In genomic region chr13:48591889-48592725, GRCh38 we compare ENCODE assay signal across 20 cellular contexts. TPM values are rescaled to one million over a fixed set of nuclear protein-coding genes. Genes with fewer than 3 reads are reported as not detected.
DNase-seq lines count a peak whose midpoint lies in the region; ATAC-seq, FAIRE-seq and TF ChIP-seq lines count a peak whose summit lies in the region.
"Had no signal": no experiment of that assay in that cellular context is flagged by ENCODE, and none has a peak within 500 bp of the region (broad histone marks: within the 10 kb centered on the region; RNA-seq: fewer than 3 reads in every experiment).

No MANE protein-coding gene starts in this region.

- intact Hi-C loops in HepG2 (cut with micrococcal nuclease; ENCODE audit: unreplicated experiment) (no loop called here), right lobe of liver (cut with DNase I) (loop anchor here in 1 of 2 donors (10.0 kb wide), 1 partner anchor 173 kb away; no protein-coding TSS in a partner anchor), uterus (cut with DNase I; ENCODE audit: low total_unique reads) (no loop called here)

- no peak overlapping the region for H4K8ac ChIP-seq in H1 (ENCODE audit: extremely low read depth, insufficient read depth, low read length)

- no TSS peak for BruUV-seq in HepG2 (replicated peaks; lab: Mats Ljungman, UMichigan)

- no peaks in the 10 kb centered on the region for H3K79me1 ChIP-seq in H1 (ENCODE audit: low read depth, low read length)

- no peak overlapping the region for H2AK5ac ChIP-seq in H1 (ENCODE audit: low read depth, low read length)

- no peak for TF ChIP-seq RAD21 in HepG2 (CRISPR knock-in tag; IDR thresholded peaks at IDR 0.05)
- no peak for TF ChIP-seq RAD21 in H1 (IDR thresholded peaks at IDR 0.05 in 1 of 2, conservative IDR thresholded peaks at IDR 0.05 in 1 of 2; ENCODE audit: low read depth in 2 of 2, low read length in 2 of 2)

- peak overlapping the region; percentile 58; the same call in 1 of the 2 replicates for H2BK5ac ChIP-seq in H1 (ENCODE audit: low read depth, low read length)

- in situ Hi-C loops in HepG2 (cut with HindIII; ENCODE audit: extremely low pct_ligation_motif_present, low pct_unique_long_range_greater_than_20kb): loop anchor here (5.0 to 25.0 kb wide), 2 partner anchors 175 to 480 kb away; no protein-coding TSS in a partner anchor

- FAIRE-seq in HepG2 (lab: Jason Lieb, UNC) (no peak), H1 (lab: Jason Lieb, UNC) (no peak)
- FAIRE-seq: HTR-8/SVneo had no signal

- 38% methylated on average over 4 of the region's 4 CpGs for WGBS in HepG2 (ENCODE audit: low lambda C conversion rate)
- WGBS in right lobe of liver (ENCODE audit: insufficient coverage, low coverage, low lambda C conversion rate, missing lambda C conversion rate): 70% methylated on average over 4 of the region's 4 CpGs
- WGBS in H1 (ENCODE audit: extremely low coverage in 1 of 2, insufficient coverage in 1 of 2, insufficient read length in 1 of 2, insufficient replicate concordance in 2 of 2, low coverage in 1 of 2, low lambda C conversion rate in 2 of 2, missing lambda C conversion rate in 1 of 2), 2 experiments: 71% methylated on average over 4 of the region's 4 CpGs; no CpG with 5 or more reads in 1 of the 2 experiments

- H2BK20ac ChIP-seq in H1 (ENCODE audit: low read length): no peak overlapping the region

- H3K79me2 ChIP-seq in HepG2 (ENCODE audit: insufficient read depth, low read length) (no peaks in the 10 kb centered on the region), H1 (ENCODE audit: control insufficient read depth in 1 of 2, insufficient read depth in 2 of 2, low read length in 2 of 2) (no peaks in the 10 kb centered on the region)

- H2AFZ ChIP-seq in HepG2 (ENCODE audit: low read length) (peak overlapping the region; percentile 57), H1 (ENCODE audit: low read length) (no peak overlapping the region)

- peak overlapping the region; percentile 21; the same call in 1 of the 2 replicates for H3K4me2 ChIP-seq in HepG2 (ENCODE audit: low read depth, low read length)
- peak overlapping the region in 1 of 2 experiments; percentile 20; a peak in 1 of 4 replicates for H3K4me2 ChIP-seq in H1 (ENCODE audit: insufficient read depth in 1 of 2, low read depth in 2 of 2, low read length in 2 of 2)
- H3K4me2 ChIP-seq: KMS-11, SK-N-SH had no signal

- H4K20me1 ChIP-seq in HepG2 (ENCODE audit: insufficient read depth, low read length) (no peaks in the 10 kb centered on the region), H1 (replicated peaks in 1 of 2; ENCODE audit: control insufficient read depth in 1 of 2, insufficient read depth in 2 of 2, low read length in 2 of 2) (no peaks in the 10 kb centered on the region)

- H3K23me2 ChIP-seq in H1 (ENCODE audit: low read depth, low read length): no peaks in the 10 kb centered on the region

- H3K9ac ChIP-seq in HepG2 (ENCODE audit: insufficient read depth, low read depth, low read length) (peak overlapping the region; percentile 15; the same call in 1 of the 2 replicates), H1 (replicated peaks in 1 of 4; ENCODE audit: extremely low read depth in 1 of 4, low read depth in 3 of 4, low read length in 3 of 4) (no peak overlapping the region)
- H3K9ac ChIP-seq: KMS-11, SK-N-SH had no signal

- peak overlapping the region; percentile 12 for H4K91ac ChIP-seq in H1 (replicated peaks; ENCODE audit: insufficient read length, low read length)

- no peak for TF ChIP-seq EP300 in HepG2 (IDR thresholded peaks at IDR 0.05; ENCODE audit: low read depth in 2 of 2, low read length in 2 of 2)
- no peak for TF ChIP-seq EP300 in HepG2 (CRISPR knock-in tag; IDR thresholded peaks at IDR 0.05; ENCODE audit: borderline replicate concordance)
- TF ChIP-seq EP300 in H1 (IDR thresholded peaks at IDR 0.05; ENCODE audit: borderline replicate concordance in 1 of 2, low read depth in 2 of 2, low read length in 2 of 2): no peak

- no peaks in the 10 kb centered on the region for H3K36me3 ChIP-seq in HepG2 (replicated peaks in 1 of 2; ENCODE audit: control insufficient read depth in 1 of 2, insufficient read depth in 2 of 2, low read length in 2 of 2)
- H3K36me3 ChIP-seq in right lobe of liver: no peaks in the 10 kb centered on the region
- H3K36me3 ChIP-seq in H1 (ENCODE audit: control insufficient read depth in 2 of 4, insufficient read depth in 4 of 4, low read length in 3 of 4): no peaks in the 10 kb centered on the region
- H3K36me3 ChIP-seq in muscle layer of duodenum (ENCODE audit: control insufficient read depth in 1 of 2, insufficient read depth in 2 of 2, low read length in 2 of 2): no peaks in the 10 kb centered on the region
- H3K36me3 ChIP-seq in uterus: no peaks in the 10 kb centered on the region
- H3K36me3 ChIP-seq: MG63 had no signal

- H3K18ac ChIP-seq in H1 (ENCODE audit: extremely low read depth, low read length): no peak overlapping the region

- POLR2A ChIA-PET in HepG2 (lab: Yijun Ruan, JAX) (no interaction called here), H1 (lab: Charles Lee; ENCODE audit: partially characterized antibody) (interaction anchor here (1.2 kb wide), 1 partner anchor 8 kb away, joined by 3 read pairs; no protein-coding TSS in a partner anchor)

- H2BK12ac ChIP-seq in H1 (ENCODE audit: low read depth, low read length): 0 out of 2 replicates have a peak overlapping the region, but pooled peaks have one; percentile 60

- no peak overlapping the region for H2BK120ac ChIP-seq in H1 (replicated peaks; ENCODE audit: low read depth, low read length)

- TF ChIP-seq POLR2A in HepG2 (IDR thresholded peaks at IDR 0.05; ENCODE audit: insufficient read depth in 1 of 2, low read depth in 2 of 2, low read length in 2 of 2): no peak
- TF ChIP-seq POLR2A in right lobe of liver (IDR thresholded peaks at IDR 0.05): no peak
- no peak for TF ChIP-seq POLR2A in H1 (IDR thresholded peaks at IDR 0.05; ENCODE audit: control extremely low read depth in 1 of 2, low read depth in 2 of 2, low read length in 2 of 2)
- TF ChIP-seq POLR2A in uterus (IDR thresholded peaks at IDR 0.05): no peak

- H3K27me3 ChIP-seq in HepG2 (ENCODE audit: control insufficient read depth in 1 of 2, insufficient read depth in 2 of 2, low read length in 2 of 2): no peaks in the 10 kb centered on the region
- H3K27me3 ChIP-seq in right lobe of liver: no peaks in the 10 kb centered on the region
- no peaks in the 10 kb centered on the region for H3K27me3 ChIP-seq in H1 (replicated peaks in 1 of 4; ENCODE audit: control insufficient read depth in 3 of 4, extremely low read depth in 1 of 4, insufficient read depth in 3 of 4, low read length in 3 of 4)
- H3K27me3 ChIP-seq in muscle layer of duodenum (ENCODE audit: low read depth, low read length): no peaks in the 10 kb centered on the region
- no peaks in the 10 kb centered on the region for H3K27me3 ChIP-seq in uterus
- H3K27me3 ChIP-seq: MG63 had no signal

- no peak overlapping the region for H4K5ac ChIP-seq in H1 (ENCODE audit: insufficient read length, low read depth, low read length)

- H2BK15ac ChIP-seq in H1 (ENCODE audit: low read length): no peak overlapping the region

- H3K14ac ChIP-seq in H1 (ENCODE audit: insufficient read length): no peak overlapping the region

- ATAC-seq in HepG2 (peak; percentile 18; the same call in 2 of the 3 replicates), right lobe of liver (no peak)
- ATAC-seq: Panc1, Right ventricle myocardium inferior had no signal

- H3K4ac ChIP-seq in H1 (replicated peaks; ENCODE audit: insufficient read length, low read depth, low read length): no peak overlapping the region

- no peak for DNase-seq in HepG2 (ENCODE audit: low spot score)
- no peak for DNase-seq in right lobe of liver
- DNase-seq in H1 (ENCODE audit: low read depth in 1 of 2, low spot score in 2 of 2): no peak
- DNase-seq in NCI-H774 (lab: John Stamatoyannopoulos, UW): no peak
- no peak for DNase-seq in DMS79 (lab: John Stamatoyannopoulos, UW)
- DNase-seq in uterus: no peak
- no peak for DNase-seq in NCI-H1417 treated with DMSO at 0.1 percent for 48 hours (lab: John Stamatoyannopoulos, UW)
- DNase-seq: 8988T, C1 segment of cervical spinal cord, MG63, NCI-H1105, NCI-H187, NCI-H446 treated with DMSO at 0.1 percent for 48 hours, NCI-H748 treated with DMSO at 0.1 percent for 48 hours, SK-N-SH had no signal

- H3K4me1 ChIP-seq in HepG2 (ENCODE audit: insufficient read depth, low read length) (peaks cover 78% of the 10 kb centered on the region), right lobe of liver (no peaks in the 10 kb centered on the region), H1 (replicated peaks in 1 of 4; ENCODE audit: control insufficient read depth in 3 of 4, insufficient read depth in 4 of 4, low read length in 3 of 4) (peaks cover 8 to 25% (median 18%) of the 10 kb centered on the region in 4 experiments), muscle layer of duodenum (ENCODE audit: control insufficient read depth in 1 of 2, insufficient read depth in 2 of 2, low read length in 2 of 2) (peaks cover 0 to 4% of the 10 kb centered on the region in 2 donors), uterus (no peaks in the 10 kb centered on the region)

- H3K4me3 ChIP-seq in HepG2 (replicated peaks in 1 of 3; ENCODE audit: insufficient read depth in 1 of 3, low read depth in 2 of 3, low read length in 3 of 3): no peak overlapping the region
- H3K4me3 ChIP-seq in right lobe of liver: no peak overlapping the region
- peak overlapping the region in 1 of 4 experiments; percentile 17; a peak in 1 of 8 replicates for H3K4me3 ChIP-seq in H1 (ENCODE audit: extremely low read depth in 1 of 4, insufficient read depth in 2 of 4, low read depth in 3 of 4, low read length in 4 of 4)
- H3K4me3 ChIP-seq in muscle layer of duodenum (ENCODE audit: low read depth in 1 of 2, low read length in 2 of 2): no peak overlapping the region
- no peak overlapping the region for H3K4me3 ChIP-seq in uterus
- H3K4me3 ChIP-seq: MG63 had no signal

- TF ChIP-seq CTCF in HepG2 (CRISPR knock-in tag; IDR thresholded peaks at IDR 0.05) (no peak), right lobe of liver (IDR thresholded peaks at IDR 0.05) (no peak), H1 (IDR thresholded peaks at IDR 0.05; ENCODE audit: control extremely low read depth in 1 of 3, insufficient read depth in 1 of 3, low read depth in 1 of 3, low read length in 3 of 3) (no peak), uterus (IDR thresholded peaks at IDR 0.05) (no peak)

- CTCF ChIA-PET in HepG2 (lab: Yijun Ruan, JAX; ENCODE audit: low intra/inter-chr PET ratio, low total read pairs): no interaction called here
- CTCF ChIA-PET in H1 (lab: Charles Lee; ENCODE audit: partially characterized antibody): interaction anchor here (0.5 to 4.7 kb wide), 6 partner anchors 9 to 521 kb away, joined by 3 to 68 read pairs (median 3); no protein-coding TSS in a partner anchor

- H3K23ac ChIP-seq in H1 (ENCODE audit: insufficient read length): no peak overlapping the region

- no peak overlapping the region for H3K56ac ChIP-seq in H1 (replicated peaks; ENCODE audit: insufficient read length, low read depth, low read length)

- H3K9me3 ChIP-seq in HepG2 (ENCODE audit: low read length) (peaks cover 10% of the 10 kb centered on the region), right lobe of liver (no peaks in the 10 kb centered on the region), H1 (ENCODE audit: insufficient read depth in 2 of 2, low read depth in 1 of 2, low read length in 1 of 2) (0 out of 4 replicates have a peak, but pooled peaks cover 0 to 6% of the 10 kb centered on the region in 2 experiments), muscle layer of duodenum (ENCODE audit: control insufficient read depth in 1 of 2, low read length in 2 of 2) (no peaks in the 10 kb centered on the region), uterus (no peaks in the 10 kb centered on the region)
- H3K9me3 ChIP-seq: MG63, SK-N-SH had no signal

- H3K27ac ChIP-seq in HepG2 (ENCODE audit: extremely low read length, insufficient read depth, low read length) (peak overlapping the region; percentile 59), right lobe of liver (no peak overlapping the region), H1 (ENCODE audit: low read depth, low read length) (no peak overlapping the region), muscle layer of duodenum (ENCODE audit: low read length) (peak overlapping the region; percentile 3), uterus (no peak overlapping the region)
- H3K27ac ChIP-seq: KMS-11 had no signal

RNA-seq across cellular contexts. Expression of gene RCBTB2, which starts 59.2 kb away (rescaled TPM):
- total RNA-seq in HepG2 (2016; rRNA removed; fragmentation: Illumina TruSeq; extraction: Trizol) (1.9 and 3.0 TPM in 2 replicates), right lobe of liver (1 to 10 TPM; 2.6 to 7.5 (median 4.8) TPM), uterus (10 to 100 TPM in 2 of 4 donors, 1 to 10 TPM in 2; 2.6 to 72.0 (median 9.5) TPM)
- 0.26 and 0.40 TPM in 2 replicates for total RNA-seq in HepG2 (2016; cell fraction: cytosol; rRNA removed; fragmentation: Illumina TruSeq; extraction: Trizol; ENCODE audit: low read depth)
- 2.2 and 2.8 TPM in 2 replicates for total RNA-seq in HepG2 (2016; cell fraction: insoluble cytoplasmic fraction; rRNA removed; fragmentation: Illumina TruSeq; extraction: Trizol)
- 0.86 and 1.1 TPM in 2 replicates for total RNA-seq in HepG2 (2016; cell fraction: membrane; rRNA removed; fragmentation: Illumina TruSeq; extraction: Trizol)
- total RNA-seq in HepG2 (2016; cell fraction: nucleus; rRNA removed; fragmentation: Illumina TruSeq; extraction: Trizol): 2.0 and 4.1 TPM in 2 replicates
- polyA plus RNA-seq in HepG2 (2011; rRNA removed) (1.8 and 2.7 TPM in 2 replicates), H1 (2011; rRNA removed) (4.5 and 5.2 TPM in 2 replicates)
- 1.3 and 1.6 TPM in 2 replicates for polyA plus RNA-seq in HepG2 (2011; cell fraction: cytosol; rRNA removed)
- polyA plus RNA-seq in HepG2 (2011; cell fraction: nucleus; rRNA removed): 1.8 and 2.5 TPM in 2 replicates
- polyA plus RNA-seq in HepG2 (2012): 1.2 and 1.6 TPM in 2 replicates
- polyA plus RNA-seq in HepG2 (2016; cell fraction: cytosol; fragmentation: Illumina TruSeq; extraction: Trizol; ENCODE audit: low read depth): 0.16 and 0.17 TPM in 2 replicates
- 2.0 and 2.2 TPM in 2 replicates for polyA plus RNA-seq in HepG2 (2016; cell fraction: insoluble cytoplasmic fraction; fragmentation: Illumina TruSeq; extraction: Trizol; ENCODE audit: low read depth)
- 0.30 and 0.35 TPM in 2 replicates for polyA plus RNA-seq in HepG2 (2016; cell fraction: membrane; fragmentation: Illumina TruSeq; extraction: Trizol; ENCODE audit: low read depth)
- polyA plus RNA-seq in HepG2 (2016; cell fraction: nucleus; fragmentation: Illumina TruSeq; extraction: Trizol; ENCODE audit: insufficient read depth, low read depth): 3.2 and 3.5 TPM in 2 replicates
- 3.5 and 3.8 TPM in 2 replicates for polyA minus RNA-seq in HepG2 (2011; rRNA and poly(A)+ RNA removed; ENCODE audit: low replicate concordance)
- polyA minus RNA-seq in HepG2 (2011; cell fraction: cytosol; rRNA and poly(A)+ RNA removed): 1.2 and 1.4 TPM in 2 replicates
- 3.1 and 4.5 TPM in 2 replicates for polyA minus RNA-seq in HepG2 (2011; cell fraction: nucleus; rRNA and poly(A)+ RNA removed)
- total RNA-seq in H1 (2021; fragmentation: NEBNext Ultra II Directional; extraction: Animal tissue kit (Norgen Biotek cat#: 25700)): 8.4 and 9.3 TPM in 2 replicates
- polyA plus RNA-seq in H1 (2011; cell fraction: cytosol; rRNA removed): 6.9 TPM
- polyA plus RNA-seq in H1 (2011; cell fraction: nucleus; rRNA removed): 4.3 TPM
- polyA plus RNA-seq in H1 (2012, experiment 1 of 2): 5.1 to 9.5 TPM (median 7.1 TPM) in 4 replicates
- polyA plus RNA-seq in H1 (2012, experiment 2 of 2): 0.87 TPM
- polyA plus RNA-seq in H1 (2013, experiment 1 of 2): 4.4 TPM
- polyA plus RNA-seq in H1 (2013, experiment 2 of 2): 4.0 TPM
- 7.5 and 9.9 TPM in 2 replicates for polyA minus RNA-seq in H1 (2011; rRNA and poly(A)+ RNA removed)
- 5.9 TPM for polyA minus RNA-seq in H1 (2011; cell fraction: cytosol; rRNA and poly(A)+ RNA removed)
- 6.7 TPM for polyA minus RNA-seq in H1 (2011; cell fraction: nucleus; rRNA and poly(A)+ RNA removed)

Comparison
In these comparisons a context has a peak if more than half of its experiments do, and no peak if none do; other contexts are left out.
1. H3K27ac ChIP-seq: peak in HepG2 (single experiment) and muscle layer of duodenum (single experiment); none in right lobe of liver (0 of 3), H1 (single experiment) and uterus (0 of 2).
2. Of the 41 proteins assayed by ChIP-seq in both HepG2 and H1: peak only in HepG2: none; only in H1: ASH2L and SP1; in both: none; in neither: 38; mixed calls (peak in some experiments, not most) for 1.